Comparison of ENCODE assay signal across 14 cellular contexts in the genomic region with DNA sequence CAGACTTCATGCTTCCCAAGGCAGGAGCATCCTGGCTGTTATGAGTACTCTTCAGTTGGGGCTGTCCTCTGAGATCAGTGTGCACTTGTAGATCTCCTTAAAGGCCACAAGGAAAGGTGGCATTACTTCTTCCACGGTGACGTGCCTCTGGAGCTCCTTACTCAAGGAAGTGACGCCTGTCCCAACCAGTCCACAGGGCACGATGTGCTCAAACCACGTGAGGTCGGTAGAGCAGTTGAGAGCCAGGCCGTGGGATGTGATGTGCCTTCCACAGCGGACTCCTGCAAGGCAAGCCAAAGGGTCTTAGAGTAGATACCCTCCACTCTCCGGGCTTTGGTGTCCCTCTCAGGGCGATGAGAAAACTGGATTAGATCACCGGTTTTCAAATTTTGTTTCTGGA. TPM values are rescaled to one million over a fixed set of nuclear protein-coding genes. Genes with fewer than 3 reads are reported as not detected.
DNase-seq lines count a peak whose midpoint lies in the region; ATAC-seq, FAIRE-seq and TF ChIP-seq lines count a peak whose summit lies in the region.
"Had no signal": no experiment of that assay in that cellular context is flagged by ENCODE, and none has a peak within 500 bp of the region (broad histone marks: within the 10 kb centered on the region; RNA-seq: fewer than 3 reads in every experiment).

No MANE protein-coding gene starts in this region.

- DNase-seq in DMS53 (lab: John Stamatoyannopoulos, UW): peak; percentile 63
- DNase-seq in DMS53 treated with DMSO at 0.1 percent for 48 hours (lab: John Stamatoyannopoulos, UW; ENCODE audit: unreplicated experiment): no peak
- DNase-seq in NB4 (ENCODE audit: low read depth): peak; percentile 21
- no peak for DNase-seq in GM12878 (ENCODE audit: low read depth, low spot score)
- no peak for DNase-seq in progenitor cell of endocrine pancreas (ENCODE audit: low spot score, unreplicated experiment)
- DNase-seq in stimulated activated CD4-positive, alpha-beta T cell treated with anti-CD3 and anti-CD28 coated beads, Interleukin-4, amount 100 ng/mL, for 1 hour: no peak
- DNase-seq in islet precursor cell: no peak
- DNase-seq: activated CD8-positive, alpha-beta memory T cell treated with anti-CD3 and anti-CD28 coated beads, Interleukin-2, amount 50 U/mL, for 4 hours; effector memory CD4-positive, alpha-beta T cell; NCI-H1048; OCI-M1; posterior cingulate gyrus had no signal

- H3K9me3 ChIP-seq in GM12878 (replicated peaks; ENCODE audit: control insufficient read depth, insufficient read depth, low read length): no peaks in the 10 kb centered on the region

- 91% methylated on average over 11 of the region's 11 CpGs for WGBS in GM12878 (ENCODE audit: insufficient coverage, insufficient replicate concordance, low lambda C conversion rate, missing lambda C conversion rate)

- POLR2A ChIA-PET in GM12878 (lab: Charles Lee): interaction anchor here (0.7 kb wide), 1 partner anchor 16 kb away, joined by 4 read pairs; no protein-coding TSS in a partner anchor

- H3K27ac ChIP-seq in GM12878 (ENCODE audit: control insufficient read depth, insufficient read depth): no peak overlapping the region

- no peak for FAIRE-seq in GM12878 (lab: Jason Lieb, UNC)

- H3K4me3 ChIP-seq in NB4 (ENCODE audit: low read depth, low read length) (peak overlapping the region; percentile 39), GM12878 (0 out of 2 replicates have a peak overlapping the region, but pooled peaks have one; percentile 64)

- peaks cover 12% of the 10 kb centered on the region for H3K4me1 Mint-ChIP-seq in progenitor cell of endocrine pancreas (ENCODE audit: low read depth)

- TF ChIP-seq RAD21 in GM12878 (IDR thresholded peaks at IDR 0.05; ENCODE audit: insufficient read depth, low read depth, low read length): no peak

- in situ Hi-C loops in GM12878 (cut with MboI): no loop called here

- CTCF ChIA-PET in GM12878 (lab: Yijun Ruan, JAX): interaction anchor here (1.3 to 3.4 kb wide), 3 partner anchors 39 to 79 kb away, joined by 3 to 11 read pairs (median 4); no protein-coding TSS in a partner anchor

- SMC1A ChIA-PET in GM12878 (lab: Charles Lee; ENCODE audit: uncharacterized antibody, unreplicated experiment): interaction anchor here (1.4 kb wide), 1 partner anchor 42 kb away, joined by 4 read pairs; no protein-coding TSS in a partner anchor

- H3K4me1 ChIP-seq in GM12878 (ENCODE audit: control insufficient read depth, insufficient read depth, low read length): no peaks in the 10 kb centered on the region; the same call in 1 of the 2 replicates

- BruUV-seq in GM12878 (replicated peaks; lab: Mats Ljungman, UMichigan): no TSS peak

- no peak overlapping the region for H3K4me2 ChIP-seq in GM12878 (ENCODE audit: control insufficient read depth, insufficient read depth)

- no peaks in the 10 kb centered on the region for H3K79me2 ChIP-seq in GM12878 (ENCODE audit: control insufficient read depth, insufficient read depth, low read length)

- H2AFZ ChIP-seq in GM12878 (ENCODE audit: control insufficient read depth, low read depth, low read length): no peak overlapping the region

- RAD21 ChIA-PET in GM12878 (lab: Charles Lee; ENCODE audit: unreplicated experiment): interaction anchor here (0.6 kb wide), 1 partner anchor 310 kb away, joined by 3 read pairs; no protein-coding TSS in a partner anchor

- H3K4me3 Mint-ChIP-seq in progenitor cell of endocrine pancreas (ENCODE audit: low read depth): peak overlapping the region; percentile 86

- peaks cover 12% of the 10 kb centered on the region for H3K36me3 Mint-ChIP-seq in progenitor cell of endocrine pancreas (ENCODE audit: insufficient read depth)

- no peak for TF ChIP-seq EP300 in GM12878 (IDR thresholded peaks at IDR 0.05; ENCODE audit: borderline replicate concordance in 1 of 2, control insufficient read depth in 1 of 2, low read depth in 2 of 2, low read length in 2 of 2)

- intact Hi-C loops in GM12878 (cut with micrococcal nuclease; ENCODE audit: unreplicated experiment): no loop called here

- no peak for TF ChIP-seq POLR2A in NB4 (IDR thresholded peaks at IDR 0.05; ENCODE audit: extremely low read depth, insufficient read length)
- no peak for TF ChIP-seq POLR2A in GM12878 (IDR thresholded peaks at IDR 0.05; ENCODE audit: low read depth, low read length)

- no peaks in the 10 kb centered on the region for H4K20me1 ChIP-seq in GM12878 (ENCODE audit: control insufficient read depth, insufficient read depth)

- no peak for ATAC-seq in GM12878
- ATAC-seq in GM21825 (IDR thresholded peaks at IDR 0.05; ENCODE audit: unreplicated experiment): no peak

- peak overlapping the region; percentile 90 for H3K27ac Mint-ChIP-seq in progenitor cell of endocrine pancreas

- no peak overlapping the region for H3K9ac ChIP-seq in GM12878 (ENCODE audit: control insufficient read depth, insufficient read depth, low read length)

- no peaks in the 10 kb centered on the region for H3K36me3 ChIP-seq in GM12878 (ENCODE audit: control insufficient read depth in 2 of 2, insufficient read depth in 2 of 2, low read length in 1 of 2)

- H3K27me3 ChIP-seq in GM12878 (replicated peaks in 1 of 2; ENCODE audit: control insufficient read depth in 2 of 2, insufficient read depth in 2 of 2, low read length in 1 of 2): no peaks in the 10 kb centered on the region; a peak in 2 of 4 replicates

- H3K27me3 Mint-ChIP-seq in progenitor cell of endocrine pancreas: no peaks in the 10 kb centered on the region

- TF ChIP-seq CTCF in NB4 (IDR thresholded peaks at IDR 0.05; ENCODE audit: low read depth, low read length) (no peak), GM12878 (IDR thresholded peaks at IDR 0.05 in 2 of 3, conservative IDR thresholded peaks at IDR 0.05 in 1 of 3; ENCODE audit: control insufficient read depth in 2 of 3, extremely low read depth in 1 of 3, insufficient read depth in 1 of 3, low read depth in 3 of 3, low read length in 3 of 3) (no peak), progenitor cell of endocrine pancreas (IDR thresholded peaks at IDR 0.05; ENCODE audit: unreplicated experiment) (no peak)

- H3K9me3 Mint-ChIP-seq in progenitor cell of endocrine pancreas (ENCODE audit: low read depth): peaks cover 4% of the 10 kb centered on the region

TF ChIP-seq in GM12878, 131 proteins besides CTCF, POLR2A, EP300 and RAD21 (continues in another document):
- no peak for TF ChIP-seq SRF (IDR thresholded peaks at IDR 0.05; ENCODE audit: low read depth in 2 of 2, low read length in 2 of 2)
- no peak for TF ChIP-seq MAX (IDR thresholded peaks at IDR 0.05; ENCODE audit: low read depth, low read length)
- TF ChIP-seq RFX5 (IDR thresholded peaks at IDR 0.05; ENCODE audit: low read depth, low read length): no peak
- TF ChIP-seq KDM1A (IDR thresholded peaks at IDR 0.05; ENCODE audit: borderline replicate concordance): no peak
- TF ChIP-seq IKZF1 (conservative IDR thresholded peaks at IDR 0.05): no peak

RNA-seq across cellular contexts. Expression of gene LIPT2, which starts 1.4 kb away (rescaled TPM):
- 2.5 and 2.8 TPM in 2 replicates for total RNA-seq in GM12878 (2013; cell fraction: nucleolus; rRNA removed)
- total RNA-seq in GM12878 (2014; rRNA removed) (4.0 and 7.5 TPM in 2 replicates), GM12878 (2014; rRNA removed; fragmentation: Illumina TruSeq; extraction: Trizol) (3.8 and 4.2 TPM in 2 replicates), GM12878 (2021) (3.7 and 5.7 TPM in 2 replicates), progenitor cell of endocrine pancreas (8.8 and 9.1 TPM in 2 replicates)
- polyA plus RNA-seq in GM12878 (2011; ENCODE audit: low read depth): 1.8 TPM
- polyA plus RNA-seq in GM12878 (2011; rRNA removed) (2.7 and 2.8 TPM in 2 replicates), GM12878 (2014; fragmentation: Illumina TruSeq; extraction: Trizol) (3.5 and 5.0 TPM in 2 replicates), GM12878 (2014; fragmentation: Nextera tagmentation; extraction: Ambion mirVana) (1 to 10 TPM in 1 of 2 experiments, under 1 TPM in 1; 0.69 to 2.1 TPM), GM12878 (2014; rRNA removed) (3.1 and 4.3 TPM in 2 replicates), GM12878 (2016; fragmentation: Nextera tagmentation; extraction: Ambion mirVana) (1 to 10 TPM; 5.4 to 6.8 TPM)
- polyA plus RNA-seq in GM12878 (2011; cell fraction: cytosol; rRNA removed): 2.2 and 7.6 TPM in 2 replicates
- 1.8 and 2.2 TPM in 2 replicates for polyA plus RNA-seq in GM12878 (2011; cell fraction: nucleus; rRNA removed)
- 2.2 and 3.1 TPM in 2 replicates for polyA plus RNA-seq in GM12878 (2012)
- polyA minus RNA-seq in GM12878 (2011; rRNA and poly(A)+ RNA removed): 1.6 and 2.3 TPM in 2 replicates
- polyA minus RNA-seq in GM12878 (2011; cell fraction: cytosol; rRNA and poly(A)+ RNA removed): 4.0 TPM in 1 of 2 replicates, not detected in the other
- 2.4 and 2.8 TPM in 2 replicates for polyA minus RNA-seq in GM12878 (2011; cell fraction: nucleus; rRNA and poly(A)+ RNA removed)

RNA-seq across cellular contexts. Expression of gene KCNE3, which starts 24.7 kb away (rescaled TPM):
- not detected in 2 replicates for total RNA-seq in GM12878 (2013; cell fraction: nucleolus; rRNA removed)
- total RNA-seq in GM12878 (2014; rRNA removed): not detected in 2 replicates
- not detected in 2 replicates for total RNA-seq in GM12878 (2014; rRNA removed; fragmentation: Illumina TruSeq; extraction: Trizol)
- total RNA-seq in GM12878 (2021): 0.08 TPM in 1 of 2 replicates, not detected in the other
- polyA plus RNA-seq in GM12878 (2011; ENCODE audit: low read depth): not detected
- polyA plus RNA-seq in GM12878 (2011; rRNA removed): not detected in 2 replicates
- not detected in 2 replicates for polyA plus RNA-seq in GM12878 (2011; cell fraction: cytosol; rRNA removed)
- polyA plus RNA-seq in GM12878 (2011; cell fraction: nucleus; rRNA removed): not detected in 2 replicates
- not detected in 2 replicates for polyA plus RNA-seq in GM12878 (2012)
- not detected in 2 replicates for polyA plus RNA-seq in GM12878 (2014; fragmentation: Illumina TruSeq; extraction: Trizol)
- not detected for polyA plus RNA-seq in GM12878 (2014; fragmentation: Nextera tagmentation; extraction: Ambion mirVana)
- not detected in 2 replicates for polyA plus RNA-seq in GM12878 (2014; rRNA removed)
- not detected for polyA plus RNA-seq in GM12878 (2016; fragmentation: Nextera tagmentation; extraction: Ambion mirVana)
- polyA minus RNA-seq in GM12878 (2011; rRNA and poly(A)+ RNA removed): not detected in 2 replicates
- not detected in 2 replicates for polyA minus RNA-seq in GM12878 (2011; cell fraction: cytosol; rRNA and poly(A)+ RNA removed)
- not detected in 2 replicates for polyA minus RNA-seq in GM12878 (2011; cell fraction: nucleus; rRNA and poly(A)+ RNA removed)
- 1.0 and 1.9 TPM in 2 replicates for total RNA-seq in progenitor cell of endocrine pancreas
- total RNA-seq: A172 had no signal

Comparison
In these comparisons a context has a peak if more than half of its experiments do, and no peak if none do; other contexts are left out.
1. DNase-seq: peak in DMS53 (single experiment) and NB4 (single experiment); none in DMS53 treated with DMSO at 0.1 percent for 48 hours (single experiment), GM12878 (single experiment), progenitor cell of endocrine pancreas (single experiment), stimulated activated CD4-positive, alpha-beta T cell treated with anti-CD3 and anti-CD28 coated beads, Interleukin-4, amount 100 ng/mL, for 1 hour (single experiment) and islet precursor cell (single experiment).